In genomic region chr2:67130526-67131309, GRCh38 we compare ENCODE assay signal across 24 cellular contexts.
DNase-seq lines count a peak whose midpoint lies in the region; ATAC-seq and FAIRE-seq lines count a peak whose summit lies in the region.
"Had no signal": no experiment of that assay in that cellular context is flagged by ENCODE, and none has a peak within 500 bp of the region (broad histone marks: within the 10 kb centered on the region; RNA-seq: fewer than 3 reads in every experiment).

No MANE protein-coding gene starts in this region.

- H3K4me3 ChIP-seq in H7 (ENCODE audit: insufficient read depth, low read depth, low read length), result no peak overlapping the region
- H3K4me3 ChIP-seq: esophagus muscularis mucosa, HAP-1, heart left ventricle, left lung, mucosa of descending colon, neural progenitor cell, vagina had no signal

- DNase-seq in HTR-8/SVneo (ENCODE audit: insufficient read length, low spot score) (peak; percentile 3), astrocyte of the hippocampus (ENCODE audit: low read depth, low spot score) (peak; percentile 5), foreskin melanocyte (peak; percentile 79), pulmonary artery endothelial cell (ENCODE audit: low read depth, low spot score) (peak; percentile 4), H7 (no peak)
- DNase-seq in activated T-cell treated with anti-CD3 and anti-CD28 coated beads, Interleukin-2, amount 50 U/mL, for 48 hours, result no peak
- DNase-seq: activated CD4-positive, alpha-beta T cell treated with anti-CD3 and anti-CD28 coated beads for 1 hour; activated CD8-positive, alpha-beta T cell treated with anti-CD3 and anti-CD28 coated beads, Interleukin-2, amount 10 ng/mL, durations not matched to agents 7 days and 5 days; amygdala; effector CD4-positive, alpha-beta T cell; GF-D8; heart left ventricle; left lung; mucosa of descending colon; NCI-H187; NCI-H69; SHP77; T-cell had no signal

- FAIRE-seq in HTR-8/SVneo (lab: Jason Lieb, UNC), result no peak
- FAIRE-seq: TTC549 had no signal

- no peaks in the 10 kb centered on the region for H3K36me3 ChIP-seq in H7 (replicated peaks; ENCODE audit: control insufficient read depth, insufficient read depth, low read length)
- H3K36me3 ChIP-seq: esophagus muscularis mucosa, HAP-1, heart left ventricle, left lung, neural progenitor cell, vagina had no signal

- ATAC-seq in HG02938 (IDR thresholded peaks at IDR 0.05; ENCODE audit: unreplicated experiment), result no peak
- ATAC-seq: activated CD8-positive, alpha-beta T cell treated with anti-CD3 and anti-CD28 coated beads, Interleukin-2, amount 10 ng/mL, durations not matched to agents 7 days and 5 days; heart left ventricle; left lung; mucosa of descending colon; T-cell had no signal

- no peaks in the 10 kb centered on the region; the same call in 1 of the 2 replicates for H3K27me3 ChIP-seq in H7 (ENCODE audit: control insufficient read depth, insufficient read depth, low read length)
- H3K27me3 ChIP-seq: esophagus muscularis mucosa, heart left ventricle, left lung, neural progenitor cell, vagina had no signal

Comparison
In these comparisons a context has a peak if more than half of its experiments do, and no peak if none do; other contexts are left out.
1. DNase-seq: peak in HTR-8/SVneo (single experiment), astrocyte of the hippocampus (single experiment), foreskin melanocyte (single experiment) and pulmonary artery endothelial cell (single experiment); none in activated T-cell treated with anti-CD3 and anti-CD28 coated beads, Interleukin-2, amount 50 U/mL, for 48 hours (0 of 2) and H7 (single experiment).